1 cellular context compared by ENCODE assay signal in the genomic region with DNA sequence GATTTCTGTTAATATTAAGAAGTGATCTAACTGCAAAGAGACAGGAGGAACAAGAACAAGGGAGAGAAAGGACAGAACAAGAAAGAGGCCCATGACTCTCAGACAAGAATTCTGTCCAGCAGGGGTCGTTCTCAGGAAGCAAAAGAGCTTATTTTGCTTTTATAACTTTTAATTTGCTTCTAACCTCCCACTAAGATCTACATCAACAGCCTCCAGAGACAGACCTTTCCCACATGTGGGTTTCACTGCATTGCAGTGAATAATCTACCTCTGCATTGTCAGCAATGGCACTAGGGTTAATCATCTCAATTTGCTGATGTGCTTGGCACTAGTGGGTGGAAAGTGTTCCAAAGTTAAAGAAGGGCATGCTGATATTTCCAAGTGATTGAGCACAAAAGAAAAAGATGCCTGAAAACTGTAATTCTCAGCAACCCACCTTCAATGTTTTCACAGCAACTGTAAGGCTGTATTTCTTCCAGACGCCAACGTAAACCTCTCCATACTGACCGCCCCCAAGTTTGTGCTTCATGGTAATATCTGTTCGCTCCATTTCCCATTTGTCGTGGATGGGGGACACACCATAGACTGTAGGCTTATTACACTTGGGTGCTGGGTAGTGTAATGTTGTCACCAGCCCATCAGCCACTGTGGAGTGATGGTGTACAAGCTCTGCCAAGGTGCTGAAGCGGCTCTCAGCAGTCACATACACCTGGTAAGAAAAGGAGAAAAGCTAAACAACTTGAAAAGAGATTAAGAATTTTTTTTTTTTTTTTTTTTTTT.
TF ChIP-seq lines count a peak whose summit lies in the region.

No MANE protein-coding gene starts in this region.

TF ChIP-seq in H1, 55 proteins besides CTCF, POLR2A, EP300 and RAD21:
- TF ChIP-seq TEAD4 (IDR thresholded peaks at IDR 0.05; ENCODE audit: low read depth, low read length): no peak
- TF ChIP-seq BRCA1 (IDR thresholded peaks at IDR 0.05; ENCODE audit: low read depth, low read length): no peak
- TF ChIP-seq CHD1 (IDR thresholded peaks at IDR 0.05; ENCODE audit: low read depth, low read length): no peak
- no peak for TF ChIP-seq NANOG (IDR thresholded peaks at IDR 0.05; ENCODE audit: insufficient read depth, low read depth, low read length, poor library complexity, severe bottlenecking)
- TF ChIP-seq, protein P1, sequence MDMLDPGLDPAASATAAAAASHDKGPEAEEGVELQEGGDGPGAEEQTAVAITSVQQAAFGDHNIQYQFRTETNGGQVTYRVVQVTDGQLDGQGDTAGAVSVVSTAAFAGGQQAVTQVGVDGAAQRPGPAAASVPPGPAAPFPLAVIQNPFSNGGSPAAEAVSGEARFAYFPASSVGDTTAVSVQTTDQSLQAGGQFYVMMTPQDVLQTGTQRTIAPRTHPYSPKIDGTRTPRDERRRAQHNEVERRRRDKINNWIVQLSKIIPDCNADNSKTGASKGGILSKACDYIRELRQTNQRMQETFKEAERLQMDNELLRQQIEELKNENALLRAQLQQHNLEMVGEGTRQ (IDR thresholded peaks at IDR 0.05; ENCODE audit: low read length): no peak
- no peak for TF ChIP-seq SRF (IDR thresholded peaks at IDR 0.05; ENCODE audit: low read depth, low read length)
